In the genomic region with DNA sequence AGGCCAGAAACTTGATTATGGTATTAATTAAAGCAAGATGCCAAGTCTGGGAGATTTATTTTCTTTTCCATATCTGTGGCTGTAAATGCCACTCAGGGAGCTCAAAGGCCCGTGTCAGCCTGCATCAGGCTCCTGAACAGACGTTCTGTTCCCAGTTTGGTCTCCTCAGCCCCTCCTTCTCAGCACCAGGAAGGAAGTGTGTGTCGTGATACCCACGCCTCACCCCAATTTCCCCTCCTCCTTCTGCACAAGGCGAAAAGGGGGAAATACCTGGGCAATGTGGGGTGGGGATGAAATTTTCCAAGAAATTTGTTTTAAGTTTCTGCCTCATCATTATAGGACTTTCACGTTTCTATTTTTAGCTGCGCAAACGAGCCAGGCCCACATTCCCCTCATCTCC, we compare ENCODE assay signal across 21 cellular contexts.
A peak's percentile ranks its signal among the peaks of the same experiment; 100 is the strongest.
DNase-seq lines count a peak whose midpoint lies in the region; ATAC-seq and TF ChIP-seq lines count a peak whose summit lies in the region.
"Had no signal": no experiment of that assay in that cellular context is flagged by ENCODE, and none has a peak within 500 bp of the region (broad histone marks: within the 10 kb centered on the region; RNA-seq: fewer than 3 reads in every experiment).

No MANE protein-coding gene starts in this region.

- 32% methylated on average over 8 of the region's 8 CpGs for WGBS in esophagus muscularis mucosa
- 41 to 42% methylated on average over 8 of the region's 8 CpGs for WGBS in tibial nerve, 2 donors

- peak; percentile 15 to 23 for DNase-seq in activated CD4-positive, alpha-beta T cell treated with anti-CD3 and anti-CD28 coated beads, Interleukin-2, amount 50 U/mL, for 48 hours
- DNase-seq in activated CD4-positive, alpha-beta T cell treated with anti-CD3 and anti-CD28 coated beads, Interleukin-2, amount 50 U/mL, for 4 hours: no peak
- DNase-seq in HL-60 (ENCODE audit: low read depth in 1 of 2, low spot score in 1 of 2) (peak in 1 of 2 experiments; percentile 70), esophagus muscularis mucosa (ENCODE audit: extremely low spot score) (no peak), tibial nerve (ENCODE audit: low spot score in 2 of 2) (no peak)
- DNase-seq in activated T-helper 2 cell treated with anti-CD3 and anti-CD28 coated beads, Interferon-gamma antibody, Interleukin-2, Interleukin-4, amounts not matched to agents 10 μg/mL and 5 μg/mL and 100 μg/mL, durations not matched to agents 14 hours and 24 hours and 36 hours (ENCODE audit: low spot score): no peak
- DNase-seq in stimulated activated naive B cell treated with anti-CD40 and anti-IgM and Interleukin-4, amounts not matched to agents 10 μg/mL and 1 μg/mL and 100 μg/mL, for 72 hours: no peak
- DNase-seq: NCI-H748 treated with DMSO at 0.1 percent for 48 hours, occipital lobe, OCI-M1, retina, spleen, substantia nigra had no signal

- H3K4me1 Mint-ChIP-seq in activated T-helper 2 cell treated with anti-CD3 and anti-CD28 coated beads, Interferon-gamma antibody, Interleukin-2, Interleukin-4, amounts not matched to agents 10 μg/mL and 5 μg/mL and 100 μg/mL, durations not matched to agents 14 hours and 24 hours and 36 hours (ENCODE audit: low read depth): peaks cover 20% of the 10 kb centered on the region
- peaks cover 15 to 23% of the 10 kb centered on the region in 2 donors for H3K4me1 Mint-ChIP-seq in stimulated activated naive B cell treated with anti-CD40 and anti-IgM and Interleukin-4, amounts not matched to agents 10 μg/mL and 1 μg/mL and 100 μg/mL, for 72 hours

- TF ChIP-seq POLR2A in esophagus muscularis mucosa (IDR thresholded peaks at IDR 0.05; ENCODE audit: low read depth) (no peak), tibial nerve (IDR thresholded peaks at IDR 0.05) (no peak)

- H3K27me3 ChIP-seq in HL-60 (ENCODE audit: insufficient read depth, poor library complexity, severe bottlenecking) (no peaks in the 10 kb centered on the region), esophagus muscularis mucosa (peaks cover 0 to 29% (median 0%) of the 10 kb centered on the region in 4 donors), tibial nerve (no peaks in the 10 kb centered on the region)
- H3K27me3 ChIP-seq: ascending aorta, vagina had no signal

- H3K9me3 Mint-ChIP-seq in activated T-helper 2 cell treated with anti-CD3 and anti-CD28 coated beads, Interferon-gamma antibody, Interleukin-2, Interleukin-4, amounts not matched to agents 10 μg/mL and 5 μg/mL and 100 μg/mL, durations not matched to agents 14 hours and 24 hours and 36 hours: no peaks in the 10 kb centered on the region
- H3K9me3 Mint-ChIP-seq in stimulated activated naive B cell treated with anti-CD40 and anti-IgM and Interleukin-4, amounts not matched to agents 10 μg/mL and 1 μg/mL and 100 μg/mL, for 72 hours: peaks cover 0 to 2% of the 10 kb centered on the region in 2 donors
- H3K9me3 Mint-ChIP-seq: central memory CD8-positive, alpha-beta T cell had no signal

- no peaks in the 10 kb centered on the region for H3K36me3 ChIP-seq in esophagus muscularis mucosa
- no peaks in the 10 kb centered on the region for H3K36me3 ChIP-seq in tibial nerve
- H3K36me3 ChIP-seq: ascending aorta, spleen, vagina had no signal

- H3K27me3 Mint-ChIP-seq in activated T-helper 2 cell treated with anti-CD3 and anti-CD28 coated beads, Interferon-gamma antibody, Interleukin-2, Interleukin-4, amounts not matched to agents 10 μg/mL and 5 μg/mL and 100 μg/mL, durations not matched to agents 14 hours and 24 hours and 36 hours (ENCODE audit: low read depth): peaks cover 6% of the 10 kb centered on the region
- H3K27me3 Mint-ChIP-seq in stimulated activated naive B cell treated with anti-CD40 and anti-IgM and Interleukin-4, amounts not matched to agents 10 μg/mL and 1 μg/mL and 100 μg/mL, for 72 hours: peaks cover 0 to 11% of the 10 kb centered on the region in 2 donors
- H3K27me3 Mint-ChIP-seq: central memory CD8-positive, alpha-beta T cell had no signal

- TF ChIP-seq EP300 in esophagus muscularis mucosa (IDR thresholded peaks at IDR 0.05) (no peak), tibial nerve (IDR thresholded peaks at IDR 0.05) (no peak)

- H3K9me3 ChIP-seq in esophagus muscularis mucosa: peaks cover 0 to 12% (median 5%) of the 10 kb centered on the region in 4 donors
- H3K9me3 ChIP-seq in tibial nerve: peaks cover 0 to 21% (median 0%) of the 10 kb centered on the region in 4 donors
- H3K9me3 ChIP-seq: vagina had no signal

- intact Hi-C loops in activated T-helper 2 cell treated with anti-CD3 and anti-CD28 coated beads, Interferon-gamma antibody, Interleukin-2, Interleukin-4, amounts not matched to agents 10 μg/mL and 5 μg/mL and 100 μg/mL, durations not matched to agents 14 hours and 24 hours and 36 hours (cut with micrococcal nuclease): no loop called here
- intact Hi-C loops in esophagus muscularis mucosa (cut with DNase I): no loop called here

- ATAC-seq in stimulated activated naive B cell treated with anti-CD40 and anti-IgM and Interleukin-4, amounts not matched to agents 10 μg/mL and 1 μg/mL and 100 μg/mL, for 72 hours (replicated peaks): no peak
- ATAC-seq in HG03175 (IDR thresholded peaks at IDR 0.05; ENCODE audit: unreplicated experiment): no peak
- ATAC-seq: activated CD4-positive, CD25-positive, alpha-beta regulatory T cell treated with anti-CD3 and anti-CD28 coated beads, Interleukin-2, amount 50 U/mL, for 24 hours; Right ventricle myocardium inferior had no signal

- H3K4me1 ChIP-seq in esophagus muscularis mucosa: no peaks in the 10 kb centered on the region
- no peaks in the 10 kb centered on the region for H3K4me1 ChIP-seq in tibial nerve
- H3K4me1 ChIP-seq: ascending aorta, vagina had no signal

- H3K27ac Mint-ChIP-seq in activated T-helper 2 cell treated with anti-CD3 and anti-CD28 coated beads, Interferon-gamma antibody, Interleukin-2, Interleukin-4, amounts not matched to agents 10 μg/mL and 5 μg/mL and 100 μg/mL, durations not matched to agents 14 hours and 24 hours and 36 hours: peak overlapping the region; percentile 59
- peak overlapping the region; percentile 71 for H3K27ac Mint-ChIP-seq in stimulated activated naive B cell treated with anti-CD40 and anti-IgM and Interleukin-4, amounts not matched to agents 10 μg/mL and 1 μg/mL and 100 μg/mL, for 72 hours

- H3K27ac ChIP-seq in HL-60 (replicated peaks) (peak overlapping the region; percentile 60), esophagus muscularis mucosa (replicated peaks in 1 of 4) (no peak overlapping the region), tibial nerve (no peak overlapping the region)
- H3K27ac ChIP-seq: ascending aorta, vagina had no signal

- no peak for TF ChIP-seq CTCF in HL-60 (IDR thresholded peaks at IDR 0.05; ENCODE audit: insufficient read depth, low read length)
- no peak for TF ChIP-seq CTCF in esophagus muscularis mucosa (IDR thresholded peaks at IDR 0.05)
- TF ChIP-seq CTCF in tibial nerve (IDR thresholded peaks at IDR 0.05): no peak

- no peaks in the 10 kb centered on the region for H3K36me3 Mint-ChIP-seq in activated T-helper 2 cell treated with anti-CD3 and anti-CD28 coated beads, Interferon-gamma antibody, Interleukin-2, Interleukin-4, amounts not matched to agents 10 μg/mL and 5 μg/mL and 100 μg/mL, durations not matched to agents 14 hours and 24 hours and 36 hours (ENCODE audit: low read depth)
- no peaks in the 10 kb centered on the region for H3K36me3 Mint-ChIP-seq in stimulated activated naive B cell treated with anti-CD40 and anti-IgM and Interleukin-4, amounts not matched to agents 10 μg/mL and 1 μg/mL and 100 μg/mL, for 72 hours
- H3K36me3 Mint-ChIP-seq: CD14-positive monocyte had no signal

- H3K4me3 ChIP-seq in HL-60 (replicated peaks; ENCODE audit: insufficient read depth, low read length): no peak overlapping the region
- no peak overlapping the region for H3K4me3 ChIP-seq in esophagus muscularis mucosa
- no peak overlapping the region for H3K4me3 ChIP-seq in tibial nerve
- H3K4me3 ChIP-seq: ascending aorta, lung, spleen, vagina had no signal

- H3K4me3 Mint-ChIP-seq in activated T-helper 2 cell treated with anti-CD3 and anti-CD28 coated beads, Interferon-gamma antibody, Interleukin-2, Interleukin-4, amounts not matched to agents 10 μg/mL and 5 μg/mL and 100 μg/mL, durations not matched to agents 14 hours and 24 hours and 36 hours (ENCODE audit: low read depth): no peak overlapping the region
- no peak overlapping the region for H3K4me3 Mint-ChIP-seq in stimulated activated naive B cell treated with anti-CD40 and anti-IgM and Interleukin-4, amounts not matched to agents 10 μg/mL and 1 μg/mL and 100 μg/mL, for 72 hours
- H3K4me3 Mint-ChIP-seq: central memory CD8-positive, alpha-beta T cell had no signal

Comparison
In these comparisons a context has a peak if more than half of its experiments do, and no peak if none do; other contexts are left out.
1. DNase-seq: peak in activated CD4-positive, alpha-beta T cell treated with anti-CD3 and anti-CD28 coated beads, Interleukin-2, amount 50 U/mL, for 48 hours (2 of 2); none in activated CD4-positive, alpha-beta T cell treated with anti-CD3 and anti-CD28 coated beads, Interleukin-2, amount 50 U/mL, for 4 hours (0 of 2), activated T-helper 2 cell treated with anti-CD3 and anti-CD28 coated beads, Interferon-gamma antibody, Interleukin-2, Interleukin-4, amounts not matched to agents 10 μg/mL and 5 μg/mL and 100 μg/mL, durations not matched to agents 14 hours and 24 hours and 36 hours (single experiment), stimulated activated naive B cell treated with anti-CD40 and anti-IgM and Interleukin-4, amounts not matched to agents 10 μg/mL and 1 μg/mL and 100 μg/mL, for 72 hours (single experiment), esophagus muscularis mucosa (single experiment) and tibial nerve (0 of 2).